ENCODE assay signal across 24 cellular contexts in the genomic region with DNA sequence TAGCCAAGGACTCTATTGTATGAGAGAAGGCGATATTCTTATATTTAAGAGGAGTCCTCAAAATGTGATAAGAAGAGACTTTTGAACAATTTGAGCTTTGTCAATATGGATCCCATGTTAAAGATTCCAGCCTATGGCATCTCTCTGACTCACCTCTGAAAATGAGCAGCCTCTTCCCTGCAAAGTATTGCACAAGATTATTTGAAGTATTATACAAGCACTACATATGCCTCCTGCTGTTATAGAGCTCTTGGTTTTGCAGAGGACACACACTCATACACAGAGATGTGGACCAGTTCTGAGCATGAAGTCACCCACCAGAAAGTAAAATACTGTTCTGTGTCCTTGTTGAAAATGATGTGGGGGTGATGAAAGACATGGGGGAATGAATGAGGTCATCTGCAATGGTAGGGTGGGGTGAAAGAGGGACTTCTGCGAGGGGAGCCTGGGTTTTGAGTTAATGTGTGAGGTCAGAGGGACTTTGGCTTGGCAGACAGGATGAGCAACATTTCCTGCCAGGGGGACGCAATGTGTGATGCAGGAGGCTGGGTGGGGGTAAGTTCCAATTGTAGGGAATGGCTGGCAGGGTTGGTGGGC. TPM values are rescaled to one million over a fixed set of nuclear protein-coding genes. Genes with fewer than 3 reads are reported as not detected.
A peak's percentile ranks its signal among the peaks of the same experiment; 100 is the strongest.
DNase-seq lines count a peak whose midpoint lies in the region; ATAC-seq and TF ChIP-seq lines count a peak whose summit lies in the region.
"Had no signal": no experiment of that assay in that cellular context is flagged by ENCODE, and none has a peak within 500 bp of the region (broad histone marks: within the 10 kb centered on the region; RNA-seq: fewer than 3 reads in every experiment).

No MANE protein-coding gene starts in this region.

- H3K36me3 Mint-ChIP-seq in endothelial cell (ENCODE audit: low read depth, unreplicated experiment): peaks cover 18% of the 10 kb centered on the region
- H3K36me3 Mint-ChIP-seq in natural killer cell: no peaks in the 10 kb centered on the region
- H3K36me3 Mint-ChIP-seq in glutamatergic neuron (ENCODE audit: unreplicated experiment): no peaks in the 10 kb centered on the region
- H3K36me3 Mint-ChIP-seq: activated naive CD4-positive, alpha-beta T cell treated with anti-CD3 and anti-CD28 coated beads, Interleukin-2, amount 10 ng/mL, durations not matched to agents 7 days and 5 days; CD4-positive, CD25-positive, alpha-beta regulatory T cell; stimulated activated memory B cell treated with anti-CD40 and anti-IgM and Interleukin-4, amounts not matched to agents 10 μg/mL and 1 μg/mL and 100 μg/mL, for 72 hours had no signal

- intact Hi-C loops in natural killer cell (cut with micrococcal nuclease): no loop called here

- H3K9me3 ChIP-seq in GM23248 (ENCODE audit: low read depth): no peaks in the 10 kb centered on the region
- H3K9me3 ChIP-seq in lung (ENCODE audit: control insufficient read depth in 2 of 2, insufficient read depth in 1 of 2, low read length in 1 of 2): no peaks in the 10 kb centered on the region
- H3K9me3 ChIP-seq: thoracic aorta had no signal

- H3K9ac ChIP-seq in GM23248: no peak overlapping the region

- in situ Hi-C loops in GM23248 (cut with MboI): no loop called here

- H3K27me3 ChIP-seq in GM23248 (replicated peaks; ENCODE audit: insufficient read depth) (no peaks in the 10 kb centered on the region), lung (ENCODE audit: control insufficient read depth, insufficient read depth) (no peaks in the 10 kb centered on the region)

- H3K9me3 Mint-ChIP-seq in endothelial cell (ENCODE audit: unreplicated experiment) (no peaks in the 10 kb centered on the region), natural killer cell (peaks cover 6 to 15% of the 10 kb centered on the region in 2 donors), glutamatergic neuron (ENCODE audit: unreplicated experiment) (no peaks in the 10 kb centered on the region)

- peak overlapping the region; percentile 0 for H3K27ac Mint-ChIP-seq in endothelial cell (ENCODE audit: unreplicated experiment)
- no peak overlapping the region for H3K27ac Mint-ChIP-seq in natural killer cell
- no peak overlapping the region for H3K27ac Mint-ChIP-seq in glutamatergic neuron (ENCODE audit: unreplicated experiment)
- H3K27ac Mint-ChIP-seq: activated naive CD4-positive, alpha-beta T cell treated with anti-CD3 and anti-CD28 coated beads, Interleukin-2, amount 10 ng/mL, durations not matched to agents 7 days and 5 days; activated T-cell treated with anti-CD3 and anti-CD28 coated beads, Interleukin-2, amount 50 U/mL, for 24 hours; CD4-positive, CD25-positive, alpha-beta regulatory T cell; dendritic cell treated with granulocyte-macrophage colony-stimulating factor and Interleukin-4, amounts not matched to agents 40 ng/mL and 50 ng/mL, for 4 days; progenitor cell of endocrine pancreas; stimulated activated memory B cell treated with anti-CD40 and anti-IgM and Interleukin-4, amounts not matched to agents 10 μg/mL and 1 μg/mL and 100 μg/mL, for 72 hours had no signal

- H3K27me3 Mint-ChIP-seq in endothelial cell (ENCODE audit: unreplicated experiment) (peaks cover 7% of the 10 kb centered on the region), natural killer cell (ENCODE audit: low read depth in 2 of 2) (no peaks in the 10 kb centered on the region), glutamatergic neuron (ENCODE audit: unreplicated experiment) (no peaks in the 10 kb centered on the region)
- H3K27me3 Mint-ChIP-seq: activated naive CD4-positive, alpha-beta T cell treated with anti-CD3 and anti-CD28 coated beads, Interleukin-2, amount 10 ng/mL, durations not matched to agents 7 days and 5 days; activated T-cell treated with anti-CD3 and anti-CD28 coated beads, Interleukin-2, amount 50 U/mL, for 24 hours; CD4-positive, CD25-positive, alpha-beta regulatory T cell; dendritic cell treated with granulocyte-macrophage colony-stimulating factor and Interleukin-4, amounts not matched to agents 40 ng/mL and 50 ng/mL, for 4 days; progenitor cell of endocrine pancreas; stimulated activated memory B cell treated with anti-CD40 and anti-IgM and Interleukin-4, amounts not matched to agents 10 μg/mL and 1 μg/mL and 100 μg/mL, for 72 hours had no signal

- H3K4me1 Mint-ChIP-seq in endothelial cell (ENCODE audit: unreplicated experiment) (peaks cover 41% of the 10 kb centered on the region), natural killer cell (no peaks in the 10 kb centered on the region), glutamatergic neuron (ENCODE audit: low read depth, unreplicated experiment) (peaks cover 30% of the 10 kb centered on the region)
- H3K4me1 Mint-ChIP-seq: activated naive CD4-positive, alpha-beta T cell treated with anti-CD3 and anti-CD28 coated beads, Interleukin-2, amount 10 ng/mL, durations not matched to agents 7 days and 5 days; CD4-positive, CD25-positive, alpha-beta regulatory T cell; stimulated activated memory B cell treated with anti-CD40 and anti-IgM and Interleukin-4, amounts not matched to agents 10 μg/mL and 1 μg/mL and 100 μg/mL, for 72 hours had no signal

- TF ChIP-seq CTCF in endothelial cell (IDR thresholded peaks at IDR 0.05; ENCODE audit: unreplicated experiment) (no peak), lung (IDR thresholded peaks at IDR 0.05; ENCODE audit: control extremely low read depth, extremely low read depth) (no peak), natural killer cell (IDR thresholded peaks at IDR 0.05) (no peak), glutamatergic neuron (IDR thresholded peaks at IDR 0.05; ENCODE audit: partially characterized antibody, unreplicated experiment) (no peak)

- H3F3A ChIP-seq in GM23248 (ENCODE audit: insufficient read depth): no peaks in the 10 kb centered on the region

- DNase-seq in GM23248: peak; percentile 63
- peak; percentile 58 for DNase-seq in NCI-H510A (lab: John Stamatoyannopoulos, UW)
- no peak for DNase-seq in endothelial cell (ENCODE audit: low spot score)
- DNase-seq in lung (ENCODE audit: low spot score): no peak
- DNase-seq in NCI-H146 treated with DMSO at 0.1 percent for 48 hours (lab: John Stamatoyannopoulos, UW; ENCODE audit: unreplicated experiment): no peak
- no peak for DNase-seq in natural killer cell
- DNase-seq in NCI-H69 (lab: John Stamatoyannopoulos, UW): no peak
- DNase-seq in glutamatergic neuron: no peak
- DNase-seq: activated naive CD4-positive, alpha-beta T cell treated with anti-CD3 and anti-CD28 coated beads, Interleukin-2, amount 10 ng/mL, durations not matched to agents 7 days and 5 days; activated T-cell treated with anti-CD3 and anti-CD28 coated beads, Interleukin-2, amount 50 U/mL, for 24 hours; aorta; CD4-positive, CD25-positive, alpha-beta regulatory T cell; H7; NCI-H1105 treated with DMSO at 0.1 percent for 48 hours; NCI-H2081 treated with DMSO at 0.1 percent for 48 hours; NCI-H748 treated with DMSO at 0.1 percent for 48 hours had no signal

- 73 to 84% methylated on average over 3 of the region's 3 CpGs for WGBS in GM23248 (ENCODE audit: low coverage in 1 of 2, low lambda C conversion rate in 2 of 2, missing lambda C conversion rate in 2 of 2), 2 experiments
- WGBS in lung, 2 donors: 68 to 76% methylated on average over 3 of the region's 3 CpGs

- H3K4me1 ChIP-seq in GM23248 (ENCODE audit: insufficient read depth) (no peaks in the 10 kb centered on the region), lung (ENCODE audit: control insufficient read depth in 2 of 2, insufficient read depth in 2 of 2, low read length in 2 of 2) (peaks cover 6 to 24% of the 10 kb centered on the region in 2 donors)

- H3K9me2 ChIP-seq in GM23248 (ENCODE audit: insufficient read depth): no peaks in the 10 kb centered on the region

- H3K4me2 ChIP-seq in GM23248 (ENCODE audit: unreplicated experiment): no peak overlapping the region

- H3K27ac ChIP-seq in GM23248 (no peak overlapping the region), lung (ENCODE audit: low read depth in 1 of 2, low read length in 1 of 2) (no peak overlapping the region)
- H3K27ac ChIP-seq: thoracic aorta had no signal

- peaks cover 90% of the 10 kb centered on the region for H3K79me2 ChIP-seq in GM23248 (ENCODE audit: insufficient read depth)

- H3K4me3 Mint-ChIP-seq in endothelial cell (ENCODE audit: unreplicated experiment) (peak overlapping the region; percentile 44), natural killer cell (no peak overlapping the region), glutamatergic neuron (ENCODE audit: unreplicated experiment) (no peak overlapping the region)
- H3K4me3 Mint-ChIP-seq: activated naive CD4-positive, alpha-beta T cell treated with anti-CD3 and anti-CD28 coated beads, Interleukin-2, amount 10 ng/mL, durations not matched to agents 7 days and 5 days; activated T-cell treated with anti-CD3 and anti-CD28 coated beads, Interleukin-2, amount 50 U/mL, for 24 hours; CD4-positive, CD25-positive, alpha-beta regulatory T cell; dendritic cell treated with granulocyte-macrophage colony-stimulating factor and Interleukin-4, amounts not matched to agents 40 ng/mL and 50 ng/mL, for 4 days; neural crest cell; stimulated activated memory B cell treated with anti-CD40 and anti-IgM and Interleukin-4, amounts not matched to agents 10 μg/mL and 1 μg/mL and 100 μg/mL, for 72 hours had no signal

- no peak overlapping the region for H2AFZ ChIP-seq in GM23248

- H3K4me3 ChIP-seq in GM23248: no peak overlapping the region
- no peak overlapping the region for H3K4me3 ChIP-seq in lung
- H3K4me3 ChIP-seq: thoracic aorta had no signal

- H3K36me3 ChIP-seq in GM23248 (ENCODE audit: low read depth) (0 out of 2 replicates have a peak, but pooled peaks cover 3% of the 10 kb centered on the region), lung (ENCODE audit: control insufficient read depth in 2 of 2, insufficient read depth in 2 of 2, low read length in 2 of 2) (no peaks in the 10 kb centered on the region)
- H3K36me3 ChIP-seq: thoracic aorta had no signal

- H4K20me1 ChIP-seq in GM23248 (ENCODE audit: insufficient read depth): no peaks in the 10 kb centered on the region; the same call in 1 of the 2 replicates

- ATAC-seq in lung (ENCODE audit: insufficient read depth, low FRiP score) (peak; percentile 24), natural killer cell (no peak)
- ATAC-seq: activated CD4-positive, CD25-positive, alpha-beta regulatory T cell treated with anti-CD3 and anti-CD28 coated beads, Interleukin-2, amount 50 U/mL, for 24 hours; Right ventricle myocardium inferior; stimulated activated memory B cell treated with anti-CD40 and anti-IgM and Interleukin-4, amounts not matched to agents 10 μg/mL and 1 μg/mL and 100 μg/mL, for 72 hours had no signal

RNA-seq across cellular contexts. Expression of a gene that starts 25.8 kb away (rescaled TPM):
- 7.5 and 8.7 TPM in 2 replicates for total RNA-seq in GM23248 (2014; rRNA removed; shearing (Covaris generic))
- polyA plus RNA-seq in GM23248 (2016; fragmentation: Nextera tagmentation; extraction: Ambion mirVana): 2.6 and 3.2 TPM in 2 replicates
- 63.8 TPM for total RNA-seq in endothelial cell (ENCODE audit: unreplicated experiment)
- 10 to 100 TPM in 1 of 2 donors, 1 to 10 TPM in 1; 9.6 to 15.5 TPM for total RNA-seq in lung
- 1 to 10 TPM; 1.9 to 3.6 TPM for polyA plus RNA-seq in lung
- total RNA-seq in natural killer cell: not detected
- 25.3 TPM for total RNA-seq in glutamatergic neuron (ENCODE audit: unreplicated experiment)
- total RNA-seq: CD4-positive, CD25-positive, alpha-beta regulatory T cell; mononuclear cell had no signal
- polyA plus RNA-seq: CD4-positive, CD25-positive, alpha-beta regulatory T cell had no signal

Comparison
In these comparisons a context has a peak if more than half of its experiments do, and no peak if none do; other contexts are left out.
1. DNase-seq: peak in GM23248 (single experiment) and NCI-H510A (single experiment); none in endothelial cell (single experiment), lung (single experiment), NCI-H146 treated with DMSO at 0.1 percent for 48 hours (single experiment), natural killer cell (single experiment), NCI-H69 (single experiment) and glutamatergic neuron (single experiment).